ENCODE assay signal across 13 cellular contexts in the genomic region with DNA sequence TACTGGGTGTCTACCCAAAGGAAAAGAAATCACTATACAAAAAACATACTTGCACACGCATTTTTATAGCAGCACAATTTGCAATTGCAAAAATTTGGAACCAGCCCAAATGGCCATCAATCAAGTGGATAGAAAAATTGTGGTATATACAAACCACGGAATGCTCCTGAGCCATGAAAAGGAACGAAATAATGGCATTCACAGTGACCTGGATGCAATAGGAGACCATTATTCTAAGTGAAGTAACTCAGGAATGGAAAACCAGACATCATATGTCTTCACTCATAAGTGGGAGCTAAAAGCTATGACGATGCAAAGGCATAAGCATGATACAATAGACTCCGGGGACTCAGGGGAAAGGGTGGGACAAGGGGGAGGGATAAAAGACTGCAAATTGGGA.
A peak's percentile ranks its signal among the peaks of the same experiment; 100 is the strongest.
DNase-seq lines count a peak whose midpoint lies in the region; TF ChIP-seq lines count a peak whose summit lies in the region.
"Had no signal": no experiment of that assay in that cellular context is flagged by ENCODE, and none has a peak within 500 bp of the region (broad histone marks: within the 10 kb centered on the region; RNA-seq: fewer than 3 reads in every experiment).

No MANE protein-coding gene starts in this region.

- H3K9me3 Mint-ChIP-seq in nephron progenitor cell = no peaks in the 10 kb centered on the region
- H3K9me3 Mint-ChIP-seq: GM23338 had no signal

- no peak overlapping the region for H3K4me3 ChIP-seq in fibroblast of mammary gland (ENCODE audit: control insufficient read depth, low read depth, low read length)
- H3K4me3 ChIP-seq: BLaER1, GM23338 had no signal

- no peak overlapping the region for H3K27ac Mint-ChIP-seq in nephron progenitor cell
- H3K27ac Mint-ChIP-seq: GM23338 had no signal

- DNase-seq in LHCN-M2 (ENCODE audit: low read depth) (peak; percentile 21), amniotic epithelial cell (ENCODE audit: low read depth) (peak; percentile 51), fibroblast of mammary gland (ENCODE audit: low read depth) (peak; percentile 6), foreskin melanocyte (no peak), nephron progenitor cell (no peak), T-helper 1 cell (no peak)
- DNase-seq: AML-193, DMS53, GF-D8, H7, IMR-90 had no signal

- H3K4me3 Mint-ChIP-seq in nephron progenitor cell = no peak overlapping the region
- H3K4me3 Mint-ChIP-seq: GM23338 had no signal

- H3K4me1 Mint-ChIP-seq in nephron progenitor cell = peaks cover 38% of the 10 kb centered on the region

- TF ChIP-seq CTCF in fibroblast of mammary gland (conservative IDR thresholded peaks at IDR 0.05; ENCODE audit: control insufficient read depth, insufficient read depth, low read depth, low read length) (no peak), nephron progenitor cell (IDR thresholded peaks at IDR 0.05) (no peak)

- peaks cover 4% of the 10 kb centered on the region for H3K27me3 Mint-ChIP-seq in nephron progenitor cell (ENCODE audit: low read depth, poor library complexity)

- H3K36me3 Mint-ChIP-seq in nephron progenitor cell (ENCODE audit: low read depth) = no peaks in the 10 kb centered on the region

Comparison
In these comparisons a context has a peak if more than half of its experiments do, and no peak if none do; other contexts are left out.
1. DNase-seq: peak in LHCN-M2 (single experiment), amniotic epithelial cell (single experiment) and fibroblast of mammary gland (single experiment); none in foreskin melanocyte (single experiment), nephron progenitor cell (single experiment) and T-helper 1 cell (0 of 5).